In genomic region chr7:7154355-7154754, GRCh38 we compare ENCODE assay signal across 6 cellular contexts. TPM values are rescaled to one million over a fixed set of nuclear protein-coding genes. Genes with fewer than 3 reads are reported as not detected.
DNase-seq lines count a peak whose midpoint lies in the region; ATAC-seq, FAIRE-seq and TF ChIP-seq lines count a peak whose summit lies in the region.
"Not testable (repeated sequence)": the region's sequence is repeated elsewhere in the genome, so short reads cannot be mapped to it uniquely, and the experiment has no call there.

No MANE protein-coding gene starts in this region.

- not testable (repeated sequence) for H3K27me3 Mint-ChIP-seq in T-helper 2 cell treated with Interferon-gamma antibody and Interleukin-4, amounts not matched to agents 5 μg/mL and 100 μg/mL, for 36 hours (ENCODE audit: low read depth)

- BruUV-seq in HepG2 (replicated peaks; lab: Mats Ljungman, UMichigan), result not testable (repeated sequence)

- H2AFZ ChIP-seq in HepG2 (ENCODE audit: low read length), result not testable (repeated sequence)

- not testable (repeated sequence) for DNase-seq in GM18507 (ENCODE audit: extremely low spot score, insufficient read length, low read depth); T-helper 2 cell treated with Interferon-gamma antibody and Interleukin-4, amounts not matched to agents 5 μg/mL and 100 μg/mL, for 36 hours (ENCODE audit: low spot score); HepG2 (ENCODE audit: low spot score)
- peak; percentile 32 for DNase-seq in colonic mucosa
- peak; percentile 69 for DNase-seq in small intestine

- not testable (repeated sequence) for TF ChIP-seq POLR2A in HepG2 (IDR thresholded peaks at IDR 0.05; ENCODE audit: insufficient read depth in 1 of 2, low read depth in 2 of 2, low read length in 2 of 2)

- H4K20me1 ChIP-seq in BLaER1 treated with 17β-estradiol and CSF1 and Interleukin-3, amounts not matched to agents 10 nM and 100 nM; HepG2 (ENCODE audit: insufficient read depth, low read length): not testable (repeated sequence)

- not testable (repeated sequence) for H3K27ac ChIP-seq in BLaER1 treated with 17β-estradiol and CSF1 and Interleukin-3, amounts not matched to agents 10 nM and 100 nM; HepG2 (ENCODE audit: extremely low read length, insufficient read depth, low read length); small intestine (ENCODE audit: low read depth in 1 of 2, low read length in 1 of 2)
- peak overlapping the region; percentile 42 for H3K27ac ChIP-seq in colonic mucosa

- H3K36me3 ChIP-seq in BLaER1 treated with 17β-estradiol and CSF1 and Interleukin-3, amounts not matched to agents 10 nM and 100 nM, result peaks cover 0 to 15% (median 8%) of the 10 kb centered on the region in 11 experiments; a peak in 8 of 22 replicates
- H3K36me3 ChIP-seq in colonic mucosa; HepG2 (replicated peaks in 1 of 2; ENCODE audit: control insufficient read depth in 1 of 2, insufficient read depth in 2 of 2, low read length in 2 of 2); small intestine (ENCODE audit: control insufficient read depth in 2 of 2, insufficient read depth in 2 of 2, low read length in 2 of 2): not testable (repeated sequence)

- peak overlapping the region; percentile 31 for H3K27ac Mint-ChIP-seq in T-helper 2 cell treated with Interferon-gamma antibody and Interleukin-4, amounts not matched to agents 5 μg/mL and 100 μg/mL, for 36 hours

- peaks cover 28 to 39% (median 33%) of the 10 kb centered on the region in 11 experiments for H3K9me3 ChIP-seq in BLaER1 treated with 17β-estradiol and CSF1 and Interleukin-3, amounts not matched to agents 10 nM and 100 nM (replicated peaks in 1 of 11)
- H3K9me3 ChIP-seq in colonic mucosa; small intestine (ENCODE audit: control insufficient read depth, low read depth): not testable (repeated sequence)
- peaks cover 17% of the 10 kb centered on the region for H3K9me3 ChIP-seq in HepG2 (ENCODE audit: low read length)

- not testable (repeated sequence) for H3K27me3 ChIP-seq in BLaER1 treated with 17β-estradiol and CSF1 and Interleukin-3, amounts not matched to agents 10 nM and 100 nM; colonic mucosa; HepG2 (ENCODE audit: control insufficient read depth in 1 of 2, insufficient read depth in 2 of 2, low read length in 2 of 2); small intestine (ENCODE audit: control insufficient read depth in 2 of 2, insufficient read depth in 2 of 2, low read length in 2 of 2)

- CTCF ChIA-PET in HepG2 (lab: Yijun Ruan, JAX; ENCODE audit: low intra/inter-chr PET ratio, low total read pairs), result not testable (repeated sequence)

- TF ChIP-seq EP300 in HepG2 (IDR thresholded peaks at IDR 0.05; ENCODE audit: low read depth in 2 of 2, low read length in 2 of 2); HepG2 (CRISPR knock-in tag; IDR thresholded peaks at IDR 0.05; ENCODE audit: borderline replicate concordance): not testable (repeated sequence)

- TF ChIP-seq RAD21 in HepG2 (CRISPR knock-in tag; IDR thresholded peaks at IDR 0.05), result not testable (repeated sequence)

- not testable (repeated sequence) for TF ChIP-seq CTCF in colonic mucosa (IDR thresholded peaks at IDR 0.05); HepG2 (CRISPR knock-in tag; IDR thresholded peaks at IDR 0.05)

- peaks cover 32% of the 10 kb centered on the region for H3K36me3 Mint-ChIP-seq in T-helper 2 cell treated with Interferon-gamma antibody and Interleukin-4, amounts not matched to agents 5 μg/mL and 100 μg/mL, for 36 hours (ENCODE audit: low read depth)

- peaks cover 36% of the 10 kb centered on the region for H3K9me3 Mint-ChIP-seq in T-helper 2 cell treated with Interferon-gamma antibody and Interleukin-4, amounts not matched to agents 5 μg/mL and 100 μg/mL, for 36 hours

- POLR2A ChIA-PET in HepG2 (lab: Yijun Ruan, JAX), result interaction anchor here (0.7 kb wide), 1 partner anchor 23 kb away, joined by 4 read pairs; no protein-coding TSS in a partner anchor

- intact Hi-C loops in colonic mucosa (cut with DNase I); HepG2 (cut with micrococcal nuclease; ENCODE audit: unreplicated experiment): not testable (repeated sequence)

- H3K4me1 Mint-ChIP-seq in T-helper 2 cell treated with Interferon-gamma antibody and Interleukin-4, amounts not matched to agents 5 μg/mL and 100 μg/mL, for 36 hours (ENCODE audit: low read depth), result peaks cover 32% of the 10 kb centered on the region

- not testable (repeated sequence) for ATAC-seq in HepG2

- H3K79me2 ChIP-seq in HepG2 (ENCODE audit: insufficient read depth, low read length), result peaks cover 25% of the 10 kb centered on the region

- not testable (repeated sequence) for H3K4me3 Mint-ChIP-seq in T-helper 2 cell treated with Interferon-gamma antibody and Interleukin-4, amounts not matched to agents 5 μg/mL and 100 μg/mL, for 36 hours

- FAIRE-seq in GM18507 (lab: Jason Lieb, UNC), result peak; percentile 18
- FAIRE-seq in HepG2 (lab: Jason Lieb, UNC); small intestine (lab: Jason Lieb, UNC): not testable (repeated sequence)

- H3K4me3 ChIP-seq in BLaER1 treated with 17β-estradiol and CSF1 and Interleukin-3, amounts not matched to agents 10 nM and 100 nM, result peak overlapping the region in 6 of 10 experiments; percentile 11 to 31 (median 21); a peak in 6 of 20 replicates
- H3K4me3 ChIP-seq in colonic mucosa; HepG2 (replicated peaks in 1 of 3; ENCODE audit: insufficient read depth in 1 of 3, low read depth in 2 of 3, low read length in 3 of 3); small intestine (ENCODE audit: low read depth in 1 of 2, low read length in 2 of 2): not testable (repeated sequence)

- not testable (repeated sequence) for H3K9ac ChIP-seq in BLaER1 treated with 17β-estradiol and CSF1 and Interleukin-3, amounts not matched to agents 10 nM and 100 nM; colonic mucosa (ENCODE audit: low read depth in 2 of 2, low read length in 2 of 2); HepG2 (ENCODE audit: insufficient read depth, low read depth, low read length)

- WGBS in HepG2 (ENCODE audit: low lambda C conversion rate), result 80% methylated on average over 1 of the region's 1 CpG
- 20 to 78% (median 39%) methylated on average over 1 of the region's 1 CpG for WGBS in small intestine, 3 donors

- H3K4me2 ChIP-seq in BLaER1 treated with 17β-estradiol and CSF1 and Interleukin-3, amounts not matched to agents 10 nM and 100 nM; HepG2 (ENCODE audit: low read depth, low read length): not testable (repeated sequence)

- H3K4me1 ChIP-seq in BLaER1 treated with 17β-estradiol and CSF1 and Interleukin-3, amounts not matched to agents 10 nM and 100 nM, result peaks cover 34 to 54% (median 50%) of the 10 kb centered on the region in 10 experiments
- H3K4me1 ChIP-seq in colonic mucosa; small intestine (ENCODE audit: control insufficient read depth in 2 of 2, insufficient read depth in 1 of 2, low read depth in 1 of 2, low read length in 1 of 2): not testable (repeated sequence)
- H3K4me1 ChIP-seq in HepG2 (ENCODE audit: insufficient read depth, low read length), result peaks cover 65% of the 10 kb centered on the region

- in situ Hi-C loops in HepG2 (cut with HindIII; ENCODE audit: extremely low pct_ligation_motif_present, low pct_unique_long_range_greater_than_20kb), result not testable (repeated sequence)

TF ChIP-seq in HepG2, 621 proteins besides CTCF, POLR2A, EP300 and RAD21 (continues in another document):
- TF ChIP-seq POGZ (CRISPR knock-in tag; IDR thresholded peaks at IDR 0.05) (peak; percentile 81), HNF4A (CRISPR knock-in tag; IDR thresholded peaks at IDR 0.05) (peak; percentile 83)

RNA-seq across cellular contexts. Expression of gene C1GALT1, which starts 28.0 kb away (rescaled TPM):
- total RNA-seq in colonic mucosa (10 to 100 TPM; 33.9 to 39.4 TPM), HepG2 (2016; rRNA removed; fragmentation: Illumina TruSeq; extraction: Trizol) (65.9 and 68.2 TPM in 2 replicates)
- total RNA-seq in HepG2 (2016; cell fraction: cytosol; rRNA removed; fragmentation: Illumina TruSeq; extraction: Trizol; ENCODE audit: low read depth), result 19.8 and 25.6 TPM in 2 replicates
- total RNA-seq in HepG2 (2016; cell fraction: insoluble cytoplasmic fraction; rRNA removed; fragmentation: Illumina TruSeq; extraction: Trizol), result 62.9 and 64.3 TPM in 2 replicates
- total RNA-seq in HepG2 (2016; cell fraction: membrane; rRNA removed; fragmentation: Illumina TruSeq; extraction: Trizol), result 52.3 and 53.0 TPM in 2 replicates
- total RNA-seq in HepG2 (2016; cell fraction: nucleus; rRNA removed; fragmentation: Illumina TruSeq; extraction: Trizol), result 69.0 and 75.5 TPM in 2 replicates
- polyA plus RNA-seq in HepG2 (2011; rRNA removed) (38.4 and 57.1 TPM in 2 replicates), small intestine (10 to 100 TPM in 2 of 3 donors, 1 to 10 TPM in 1; 10.0 to 17.5 (median 10.7) TPM)
- 20.6 and 24.8 TPM in 2 replicates for polyA plus RNA-seq in HepG2 (2011; cell fraction: cytosol; rRNA removed)
- 23.4 and 24.2 TPM in 2 replicates for polyA plus RNA-seq in HepG2 (2011; cell fraction: nucleus; rRNA removed)
- 55.8 and 60.8 TPM in 2 replicates for polyA plus RNA-seq in HepG2 (2012)
- polyA plus RNA-seq in HepG2 (2016; cell fraction: cytosol; fragmentation: Illumina TruSeq; extraction: Trizol; ENCODE audit: low read depth), result 8.4 and 10.0 TPM in 2 replicates
- 47.9 and 50.9 TPM in 2 replicates for polyA plus RNA-seq in HepG2 (2016; cell fraction: insoluble cytoplasmic fraction; fragmentation: Illumina TruSeq; extraction: Trizol; ENCODE audit: low read depth)
- polyA plus RNA-seq in HepG2 (2016; cell fraction: membrane; fragmentation: Illumina TruSeq; extraction: Trizol; ENCODE audit: low read depth), result 20.8 and 22.4 TPM in 2 replicates
- 84.6 and 86.9 TPM in 2 replicates for polyA plus RNA-seq in HepG2 (2016; cell fraction: nucleus; fragmentation: Illumina TruSeq; extraction: Trizol; ENCODE audit: insufficient read depth, low read depth)
- 3.2 and 24.2 TPM in 2 replicates for polyA minus RNA-seq in HepG2 (2011; rRNA and poly(A)+ RNA removed; ENCODE audit: low replicate concordance)
- polyA minus RNA-seq in HepG2 (2011; cell fraction: cytosol; rRNA and poly(A)+ RNA removed), result 58.8 and 63.4 TPM in 2 replicates
- polyA minus RNA-seq in HepG2 (2011; cell fraction: nucleus; rRNA and poly(A)+ RNA removed), result 176 and 229 TPM in 2 replicates
